Comparison of ENCODE assay signal across 1 cellular context in the genomic region with DNA sequence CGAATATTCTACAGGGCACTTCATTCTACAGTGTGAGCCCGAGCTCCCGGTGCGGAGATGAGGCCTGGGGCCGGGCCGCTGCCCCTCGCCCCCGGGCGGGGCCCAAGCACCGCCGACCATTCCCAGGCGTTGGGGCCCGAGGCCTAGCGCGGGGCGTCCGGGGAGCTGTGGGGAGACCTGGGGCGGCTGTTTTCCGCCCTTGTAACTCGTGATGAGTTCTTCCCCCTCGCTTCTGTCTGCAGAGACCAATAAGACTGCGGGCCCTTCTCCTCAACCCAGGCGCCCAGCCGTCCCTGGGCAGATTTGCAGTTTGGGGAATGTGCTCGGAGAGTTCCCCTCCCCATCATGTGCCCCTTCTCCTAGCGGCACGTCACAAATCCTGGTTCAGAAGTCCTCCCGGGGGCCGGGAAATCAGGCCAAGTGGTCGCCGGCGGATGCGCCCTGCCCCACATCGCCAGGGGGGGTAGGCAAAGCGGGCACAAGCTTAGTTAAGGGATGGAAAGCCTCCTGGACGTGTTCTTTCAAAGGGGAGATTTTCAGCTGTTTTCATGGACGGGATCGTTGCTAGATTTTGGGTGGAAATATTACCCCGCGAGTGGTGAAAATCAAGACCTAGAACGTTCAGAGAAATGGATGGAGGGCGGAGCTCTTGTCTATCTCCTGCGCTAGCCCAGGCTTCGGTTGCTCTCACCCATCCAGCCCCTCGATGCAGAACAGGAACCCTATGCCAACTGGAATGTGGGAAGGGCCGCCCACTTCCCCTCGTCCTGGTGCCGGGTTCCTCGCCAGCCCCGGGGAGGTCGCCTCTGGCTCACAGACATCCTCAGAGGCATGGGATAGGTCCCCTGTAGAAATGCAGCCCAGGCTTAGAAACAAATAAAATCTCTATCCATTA.
TF ChIP-seq lines count a peak whose summit lies in the region.

No MANE protein-coding gene starts in this region.

TF ChIP-seq in K562, 482 proteins besides CTCF, POLR2A, EP300 and RAD21:
- TF ChIP-seq, protein P1, sequence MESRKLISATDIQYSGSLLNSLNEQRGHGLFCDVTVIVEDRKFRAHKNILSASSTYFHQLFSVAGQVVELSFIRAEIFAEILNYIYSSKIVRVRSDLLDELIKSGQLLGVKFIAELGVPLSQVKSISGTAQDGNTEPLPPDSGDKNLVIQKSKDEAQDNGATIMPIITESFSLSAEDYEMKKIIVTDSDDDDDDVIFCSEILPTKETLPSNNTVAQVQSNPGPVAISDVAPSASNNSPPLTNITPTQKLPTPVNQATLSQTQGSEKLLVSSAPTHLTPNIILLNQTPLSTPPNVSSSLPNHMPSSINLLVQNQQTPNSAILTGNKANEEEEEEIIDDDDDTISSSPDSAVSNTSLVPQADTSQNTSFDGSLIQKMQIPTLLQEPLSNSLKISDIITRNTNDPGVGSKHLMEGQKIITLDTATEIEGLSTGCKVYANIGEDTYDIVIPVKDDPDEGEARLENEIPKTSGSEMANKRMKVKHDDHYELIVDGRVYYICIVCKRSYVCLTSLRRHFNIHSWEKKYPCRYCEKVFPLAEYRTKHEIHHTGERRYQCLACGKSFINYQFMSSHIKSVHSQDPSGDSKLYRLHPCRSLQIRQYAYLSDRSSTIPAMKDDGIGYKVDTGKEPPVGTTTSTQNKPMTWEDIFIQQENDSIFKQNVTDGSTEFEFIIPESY (CRISPR knock-in tag; IDR thresholded peaks at IDR 0.05) = peak; percentile 52; the same call in 1 of the 2 replicates
- TF ChIP-seq ERF (CRISPR knock-in tag; IDR thresholded peaks at IDR 0.05) (no peak), FOXM1 (IDR thresholded peaks at IDR 0.05; ENCODE audit: low read depth) (no peak), FOXM1 (CRISPR knock-in tag; IDR thresholded peaks at IDR 0.05; ENCODE audit: low read depth) (0 out of 2 replicates have a peak, but pooled peaks have one; percentile 10)
TF ChIP-seq in K562: peak in this region for 2.
